19 cellular contexts compared by ENCODE assay signal in genomic region chr1:61261585-61261984, GRCh38.
"Had no signal": no experiment of that assay in that cellular context is flagged by ENCODE, and none has a peak within 500 bp of the region (broad histone marks: within the 10 kb centered on the region; RNA-seq: fewer than 3 reads in every experiment).

No MANE protein-coding gene starts in this region.

- FAIRE-seq: astrocyte, endometrium, keratinocyte had no signal

- H3K4me1 ChIP-seq: uterus had no signal

- H3K9me3 Mint-ChIP-seq: activated T-cell treated with anti-CD3 and anti-CD28 coated beads, Interleukin-2, amount 50 U/mL, for 72 hours; nephron progenitor cell; stimulated activated naive B cell treated with anti-CD40 and anti-IgM and Interleukin-4, amounts not matched to agents 10 μg/mL and 1 μg/mL and 100 μg/mL, for 72 hours had no signal

- H3K36me3 Mint-ChIP-seq: stimulated activated naive B cell treated with anti-CD40 and anti-IgM and Interleukin-4, amounts not matched to agents 10 μg/mL and 1 μg/mL and 100 μg/mL, for 72 hours had no signal

- H3K36me3 ChIP-seq: sigmoid colon, tibial nerve, uterus had no signal

- ATAC-seq: activated T-cell treated with anti-CD3 and anti-CD28 coated beads, Interleukin-2, amount 50 U/mL, for 72 hours; stimulated activated naive B cell treated with anti-CD40 and anti-IgM and Interleukin-4, amounts not matched to agents 10 μg/mL and 1 μg/mL and 100 μg/mL, for 72 hours had no signal

- H3K27ac ChIP-seq: uterus, VCaP had no signal

- H3K9me3 ChIP-seq: sigmoid colon, tibial nerve, uterus had no signal

- H3K27ac Mint-ChIP-seq: activated T-cell treated with anti-CD3 and anti-CD28 coated beads, Interleukin-2, amount 50 U/mL, for 72 hours; nephron progenitor cell; stimulated activated naive B cell treated with anti-CD40 and anti-IgM and Interleukin-4, amounts not matched to agents 10 μg/mL and 1 μg/mL and 100 μg/mL, for 72 hours had no signal

- H3K4me3 ChIP-seq: lung, sigmoid colon, tibial nerve, uterus had no signal

- H3K27me3 ChIP-seq: sigmoid colon, tibial nerve, uterus had no signal

- H3K4me3 Mint-ChIP-seq: activated T-cell treated with anti-CD3 and anti-CD28 coated beads, Interleukin-2, amount 50 U/mL, for 72 hours; nephron progenitor cell; stimulated activated naive B cell treated with anti-CD40 and anti-IgM and Interleukin-4, amounts not matched to agents 10 μg/mL and 1 μg/mL and 100 μg/mL, for 72 hours had no signal

- H3K27me3 Mint-ChIP-seq: stimulated activated naive B cell treated with anti-CD40 and anti-IgM and Interleukin-4, amounts not matched to agents 10 μg/mL and 1 μg/mL and 100 μg/mL, for 72 hours had no signal

- H3K4me1 Mint-ChIP-seq: stimulated activated naive B cell treated with anti-CD40 and anti-IgM and Interleukin-4, amounts not matched to agents 10 μg/mL and 1 μg/mL and 100 μg/mL, for 72 hours had no signal

- DNase-seq: activated CD4-positive, CD25-positive, alpha-beta regulatory T cell treated with anti-CD3 and anti-CD28 coated beads, Interleukin-2, amount 50 U/mL, for 72 hours; activated CD8-positive, alpha-beta memory T cell treated with anti-CD3 and anti-CD28 coated beads for 24 hours; activated CD8-positive, alpha-beta memory T cell treated with anti-CD3 and anti-CD28 coated beads, Interleukin-2, amount 50 U/mL, for 48 hours; activated effector memory CD4-positive, alpha-beta T cell treated with anti-CD3 and anti-CD28 coated beads, Interleukin-2, amount 50 U/mL, for 16 hours; activated naive CD4-positive, alpha-beta T cell treated with anti-CD3 and anti-CD28 coated beads, Interleukin-2, amount 50 U/mL, for 16 hours; activated T-cell treated with anti-CD3 and anti-CD28 coated beads, Interleukin-2, amount 50 U/mL, for 72 hours; hypothalamus; nephron progenitor cell; nucleus accumbens; sigmoid colon; stimulated activated naive B cell treated with anti-CD40 and anti-IgM and Interleukin-4, amounts not matched to agents 10 μg/mL and 1 μg/mL and 100 μg/mL, for 72 hours; T1000; uterus had no signal
